In genomic region chr16:10779908-10780307, GRCh38 we compare ENCODE assay signal across 6 cellular contexts. TPM values are rescaled to one million over a fixed set of nuclear protein-coding genes. Genes with fewer than 3 reads are reported as not detected.
"Had no signal": no experiment of that assay in that cellular context is flagged by ENCODE, and none has a peak within 500 bp of the region (broad histone marks: within the 10 kb centered on the region; RNA-seq: fewer than 3 reads in every experiment).

No MANE protein-coding gene starts in this region.

RNA-seq across cellular contexts. Expression of gene TVP23A, which starts 38.7 kb away (rescaled TPM):
- total RNA-seq: left lobe of liver, lung microvascular endothelial cell, mammary epithelial cell, mononuclear cell, myocyte had no signal
- polyA plus RNA-seq: keratinocyte, mammary epithelial cell had no signal
